In genomic region chr10:123154092-123154942, GRCh38 we compare ENCODE assay signal across 8 cellular contexts. TPM values are rescaled to one million over a fixed set of nuclear protein-coding genes. Genes with fewer than 3 reads are reported as not detected.
A peak's percentile ranks its signal among the peaks of the same experiment; 100 is the strongest.
DNase-seq lines count a peak whose midpoint lies in the region; TF ChIP-seq lines count a peak whose summit lies in the region.

Gene BUB3 (plus strand): TSS chr10:123154402. CDS start chr10:123154918, 516 bp downstream.

- H3K9me3 ChIP-seq in effector memory CD4-positive, alpha-beta T cell (ENCODE audit: control insufficient read depth, low read length): no peaks in the 10 kb centered on the region

- POLR2A ChIA-PET in activated CD8-positive, alpha-beta memory T cell treated with anti-CD3 and anti-CD28 coated beads for 36 hours (lab: Charles Lee): interaction anchor here (0.6 to 1.5 kb wide), 6 partner anchors 17 to 1306 kb away, joined by 3 to 7 read pairs (median 4); partner anchors contain the start of genes ACADSB, IKZF5 and PSTK

- peaks cover 49% of the 10 kb centered on the region for H3K4me1 ChIP-seq in effector memory CD4-positive, alpha-beta T cell (ENCODE audit: control insufficient read depth, insufficient read depth, low read length, poor library complexity, severe bottlenecking)

- H3K27me3 ChIP-seq in effector memory CD4-positive, alpha-beta T cell (replicated peaks; ENCODE audit: control insufficient read depth, insufficient read depth, low read length, poor library complexity, severe bottlenecking): peaks cover 22% of the 10 kb centered on the region

- H3K27ac ChIP-seq in effector memory CD4-positive, alpha-beta T cell (ENCODE audit: insufficient read depth, low read length, poor library complexity, severe bottlenecking): peak within 1 kb of the TSS; percentile 78

- DNase-seq in CMK (ENCODE audit: low read depth) (peak; percentile 97), GM20000 (ENCODE audit: low spot score) (peak; percentile 98), HT-29 (ENCODE audit: low spot score) (peak; percentile 99), NOMO-1 (lab: John Stamatoyannopoulos, UW; ENCODE audit: unreplicated experiment in 2 of 2) (peak; percentile 98 to 99), lung microvascular endothelial cell (ENCODE audit: low read depth in 2 of 2) (peak; percentile 100)
- peak; percentile 88 to 91 (median 89) for DNase-seq in effector memory CD4-positive, alpha-beta T cell
- peak; percentile 83 to 93 (median 84) for DNase-seq in stimulated activated CD4-positive, alpha-beta T cell treated with anti-CD3 and anti-CD28 coated beads, TNF-alpha, amount 100 ng/mL, for 48 hours (ENCODE audit: low read depth in 3 of 3)

- CTCF ChIA-PET in activated CD8-positive, alpha-beta memory T cell treated with anti-CD3 and anti-CD28 coated beads for 36 hours (lab: Charles Lee): interaction anchor here (1.0 to 1.2 kb wide), 2 partner anchors 9 to 12 kb away, joined by 3 to 4 read pairs; no protein-coding TSS in a partner anchor

- H3K36me3 ChIP-seq in effector memory CD4-positive, alpha-beta T cell (ENCODE audit: control insufficient read depth, insufficient read depth, low read length): peaks cover 14% of the 10 kb centered on the region

- TF ChIP-seq CTCF in GM20000 (IDR thresholded peaks at IDR 0.05; ENCODE audit: extremely low read depth, missing control alignments): no peak

- H3K4me3 ChIP-seq in effector memory CD4-positive, alpha-beta T cell (ENCODE audit: insufficient read depth, low read depth, low read length, poor library complexity, severe bottlenecking): peak within 1 kb of the TSS; percentile 97

RNA-seq across cellular contexts. Expression of gene BUB3, which starts in this region (rescaled TPM):
- 264 and 274 TPM in 2 replicates for total RNA-seq in HT-29 (2014; rRNA removed; shearing (Covaris generic))
- total RNA-seq in activated CD8-positive, alpha-beta memory T cell treated with anti-CD3 and anti-CD28 coated beads for 36 hours: 100 to 1,000 TPM; 270 to 277 TPM
- total RNA-seq in lung microvascular endothelial cell: 131 and 163 TPM in 2 replicates

Comparison
In these comparisons a context has a peak if more than half of its experiments do, and no peak if none do; other contexts are left out.
1. Peak in every context shown above with its lines: DNase-seq, H3K4me3 ChIP-seq and H3K27ac ChIP-seq.